16 cellular contexts compared by ENCODE assay signal in the genomic region with DNA sequence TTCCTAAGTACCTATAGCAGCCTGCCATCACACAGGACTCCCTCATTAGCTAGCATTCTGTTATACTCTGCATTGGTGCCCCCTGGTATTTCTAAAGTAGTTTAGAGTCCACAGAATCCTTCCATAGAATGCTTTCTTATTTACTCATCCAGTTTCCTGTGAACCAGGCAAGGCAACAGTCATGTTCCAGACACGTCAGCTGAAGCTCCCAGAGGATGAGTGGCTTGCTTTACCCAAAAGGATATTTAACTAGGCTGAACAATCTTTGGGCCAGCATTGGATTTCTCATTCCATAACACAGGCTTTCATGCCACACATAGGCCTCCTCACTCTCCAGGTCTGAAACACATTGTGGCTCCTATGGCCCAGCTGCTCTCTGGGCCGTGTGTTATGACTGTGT.
DNase-seq lines count a peak whose midpoint lies in the region; ATAC-seq, FAIRE-seq and TF ChIP-seq lines count a peak whose summit lies in the region.
"Had no signal": no experiment of that assay in that cellular context is flagged by ENCODE, and none has a peak within 500 bp of the region (broad histone marks: within the 10 kb centered on the region; RNA-seq: fewer than 3 reads in every experiment).

No MANE protein-coding gene starts in this region.

- peak overlapping the region; percentile 53 for H2AFZ ChIP-seq in astrocyte (ENCODE audit: low read depth, low read length)

- no peak overlapping the region for H3K4me3 Mint-ChIP-seq in astrocyte (ENCODE audit: unreplicated experiment)
- no peak overlapping the region for H3K4me3 Mint-ChIP-seq in CD8-positive, alpha-beta memory T cell
- H3K4me3 Mint-ChIP-seq: activated naive CD8-positive, alpha-beta T cell treated with anti-CD3 and anti-CD28 coated beads, Interleukin-2, amount 10 ng/mL, durations not matched to agents 7 days and 5 days; stimulated activated memory B cell treated with anti-CD40 and anti-IgM and Interleukin-4, amounts not matched to agents 10 μg/mL and 1 μg/mL and 100 μg/mL, for 72 hours had no signal

- no peaks in the 10 kb centered on the region for H3K9me3 Mint-ChIP-seq in astrocyte (ENCODE audit: unreplicated experiment)
- H3K9me3 Mint-ChIP-seq in CD8-positive, alpha-beta memory T cell: no peaks in the 10 kb centered on the region
- H3K9me3 Mint-ChIP-seq: activated naive CD8-positive, alpha-beta T cell treated with anti-CD3 and anti-CD28 coated beads, Interleukin-2, amount 10 ng/mL, durations not matched to agents 7 days and 5 days; stimulated activated memory B cell treated with anti-CD40 and anti-IgM and Interleukin-4, amounts not matched to agents 10 μg/mL and 1 μg/mL and 100 μg/mL, for 72 hours had no signal

- POLR2A ChIA-PET in CD8-positive, alpha-beta memory T cell (lab: Charles Lee): no interaction called here

- H4K20me1 ChIP-seq in astrocyte (ENCODE audit: insufficient read depth, low read length): no peaks in the 10 kb centered on the region

- no peaks in the 10 kb centered on the region for H3K27me3 ChIP-seq in astrocyte (ENCODE audit: insufficient read depth, low read length)
- no peaks in the 10 kb centered on the region for H3K27me3 ChIP-seq in CD8-positive, alpha-beta memory T cell (ENCODE audit: insufficient read depth, low read length, poor library complexity, severe bottlenecking)
- H3K27me3 ChIP-seq: colonic mucosa, esophagus muscularis mucosa had no signal

- peak overlapping the region; percentile 95 for H3K27ac Mint-ChIP-seq in astrocyte (ENCODE audit: unreplicated experiment)
- no peak overlapping the region for H3K27ac Mint-ChIP-seq in CD8-positive, alpha-beta memory T cell
- H3K27ac Mint-ChIP-seq: activated naive CD8-positive, alpha-beta T cell treated with anti-CD3 and anti-CD28 coated beads, Interleukin-2, amount 10 ng/mL, durations not matched to agents 7 days and 5 days; stimulated activated memory B cell treated with anti-CD40 and anti-IgM and Interleukin-4, amounts not matched to agents 10 μg/mL and 1 μg/mL and 100 μg/mL, for 72 hours had no signal

- H3K4me3 ChIP-seq in HFF-Myc (replicated peaks; ENCODE audit: low read depth, low read length) (no peak overlapping the region), astrocyte (ENCODE audit: insufficient read depth, low read depth, low read length) (no peak overlapping the region)
- no peak overlapping the region for H3K4me3 ChIP-seq in CD8-positive, alpha-beta memory T cell (ENCODE audit: low read length)
- H3K4me3 ChIP-seq: colonic mucosa, esophagus muscularis mucosa had no signal

- no peaks in the 10 kb centered on the region for H3K9me3 ChIP-seq in astrocyte (ENCODE audit: insufficient read depth, low read depth, low read length)
- no peaks in the 10 kb centered on the region for H3K9me3 ChIP-seq in CD8-positive, alpha-beta memory T cell (ENCODE audit: low read length)
- H3K9me3 ChIP-seq: colonic mucosa, esophagus muscularis mucosa had no signal

- peaks cover 7% of the 10 kb centered on the region for H3K4me1 ChIP-seq in astrocyte (ENCODE audit: insufficient read depth, low read length)
- H3K4me1 ChIP-seq in CD8-positive, alpha-beta memory T cell (ENCODE audit: insufficient read depth, low read length): no peaks in the 10 kb centered on the region
- H3K4me1 ChIP-seq: colonic mucosa, esophagus muscularis mucosa had no signal

- DNase-seq in A172 (ENCODE audit: low spot score) (peak; percentile 8), HFF-Myc (ENCODE audit: extremely low read depth, low read depth) (peak; percentile 1), astrocyte (ENCODE audit: low read depth) (peak; percentile 16), hepatic stellate cell (ENCODE audit: low spot score) (peak; percentile 4), DMS79 (lab: John Stamatoyannopoulos, UW) (no peak), H4 (ENCODE audit: low spot score) (no peak)
- no peak for DNase-seq in CD8-positive, alpha-beta memory T cell
- DNase-seq: activated naive CD8-positive, alpha-beta T cell treated with anti-CD3 and anti-CD28 coated beads, Interleukin-2, amount 10 ng/mL, durations not matched to agents 7 days and 5 days; Calu3; colonic mucosa; NCI-H2029 treated with DMSO at 0.1 percent for 48 hours had no signal

- peak overlapping the region; percentile 22 for H3K27ac ChIP-seq in astrocyte (ENCODE audit: low read depth, low read length)
- H3K27ac ChIP-seq in CD8-positive, alpha-beta memory T cell (ENCODE audit: low read depth, low read length): no peak overlapping the region
- H3K27ac ChIP-seq: colonic mucosa, esophagus muscularis mucosa had no signal

- TF ChIP-seq CTCF in HFF-Myc (IDR thresholded peaks at IDR 0.05; ENCODE audit: low read depth, low read length, missing control alignments) (no peak), astrocyte (IDR thresholded peaks at IDR 0.05; ENCODE audit: insufficient read depth, low read depth, low read length) (no peak)

- H3K36me3 ChIP-seq in astrocyte (ENCODE audit: insufficient read depth, low read length): no peaks in the 10 kb centered on the region
- no peaks in the 10 kb centered on the region for H3K36me3 ChIP-seq in CD8-positive, alpha-beta memory T cell (ENCODE audit: insufficient read depth, low read length)
- H3K36me3 ChIP-seq: colonic mucosa, esophagus muscularis mucosa had no signal

- peaks cover 14% of the 10 kb centered on the region for H3K4me1 Mint-ChIP-seq in astrocyte (ENCODE audit: low read depth, unreplicated experiment)
- no peaks in the 10 kb centered on the region for H3K4me1 Mint-ChIP-seq in CD8-positive, alpha-beta memory T cell
- H3K4me1 Mint-ChIP-seq: activated naive CD8-positive, alpha-beta T cell treated with anti-CD3 and anti-CD28 coated beads, Interleukin-2, amount 10 ng/mL, durations not matched to agents 7 days and 5 days; stimulated activated memory B cell treated with anti-CD40 and anti-IgM and Interleukin-4, amounts not matched to agents 10 μg/mL and 1 μg/mL and 100 μg/mL, for 72 hours had no signal

- no peak overlapping the region for H3K9ac ChIP-seq in astrocyte (ENCODE audit: low read length)

- CTCF ChIA-PET in CD8-positive, alpha-beta memory T cell (lab: Charles Lee): no interaction called here

- H3K36me3 Mint-ChIP-seq in astrocyte (ENCODE audit: low read depth, unreplicated experiment): no peaks in the 10 kb centered on the region
- H3K36me3 Mint-ChIP-seq in CD8-positive, alpha-beta memory T cell: no peaks in the 10 kb centered on the region
- H3K36me3 Mint-ChIP-seq: activated naive CD8-positive, alpha-beta T cell treated with anti-CD3 and anti-CD28 coated beads, Interleukin-2, amount 10 ng/mL, durations not matched to agents 7 days and 5 days; stimulated activated memory B cell treated with anti-CD40 and anti-IgM and Interleukin-4, amounts not matched to agents 10 μg/mL and 1 μg/mL and 100 μg/mL, for 72 hours had no signal

- H3K4me2 ChIP-seq in astrocyte (ENCODE audit: low read length): peak overlapping the region; percentile 10

- no peaks in the 10 kb centered on the region for H3K79me2 ChIP-seq in astrocyte (ENCODE audit: insufficient read depth, low read length)

- no peak for FAIRE-seq in astrocyte (lab: Jason Lieb, UNC)
- FAIRE-seq: RCC 7860 had no signal

- ATAC-seq in GM19395 (IDR thresholded peaks at IDR 0.05; ENCODE audit: unreplicated experiment): no peak
- ATAC-seq: sciatic nerve; stimulated activated memory B cell treated with anti-CD40 and anti-IgM and Interleukin-4, amounts not matched to agents 10 μg/mL and 1 μg/mL and 100 μg/mL, for 72 hours had no signal

- H3K27me3 Mint-ChIP-seq in astrocyte (ENCODE audit: low read depth, unreplicated experiment): no peaks in the 10 kb centered on the region
- peaks cover 2 to 4% of the 10 kb centered on the region in 2 donors for H3K27me3 Mint-ChIP-seq in CD8-positive, alpha-beta memory T cell
- H3K27me3 Mint-ChIP-seq: stimulated activated memory B cell treated with anti-CD40 and anti-IgM and Interleukin-4, amounts not matched to agents 10 μg/mL and 1 μg/mL and 100 μg/mL, for 72 hours had no signal

Comparison
In these comparisons a context has a peak if more than half of its experiments do, and no peak if none do; other contexts are left out.
1. DNase-seq: peak in A172 (single experiment), HFF-Myc (single experiment), astrocyte (single experiment) and hepatic stellate cell (single experiment); none in DMS79 (single experiment), CD8-positive, alpha-beta memory T cell (0 of 5) and H4 (single experiment).